ENCODE assay signal across 19 cellular contexts in the genomic region with DNA sequence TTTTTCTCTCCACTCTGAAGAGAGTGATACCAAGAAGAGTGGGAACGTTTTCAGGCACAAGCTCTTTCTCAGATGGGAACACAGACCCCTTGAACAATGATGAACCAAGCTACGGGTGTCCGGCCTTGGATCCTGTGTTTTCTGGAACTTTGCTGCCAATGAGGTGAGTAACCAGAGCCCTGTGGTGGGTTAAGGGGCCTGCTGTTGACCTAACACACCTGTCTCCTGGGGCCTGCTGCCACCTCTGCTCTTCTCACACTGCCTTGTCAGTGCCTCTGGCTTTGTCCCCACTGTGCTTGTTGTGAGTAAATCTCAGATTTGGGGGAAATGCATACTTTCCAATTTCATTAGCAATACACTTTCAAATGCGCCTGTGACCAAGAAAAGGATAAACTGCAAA. TPM values are rescaled to one million over a fixed set of nuclear protein-coding genes. Genes with fewer than 3 reads are reported as not detected.
DNase-seq lines count a peak whose midpoint lies in the region; ATAC-seq, FAIRE-seq and TF ChIP-seq lines count a peak whose summit lies in the region.
"Had no signal": no experiment of that assay in that cellular context is flagged by ENCODE, and none has a peak within 500 bp of the region (broad histone marks: within the 10 kb centered on the region; RNA-seq: fewer than 3 reads in every experiment).

No MANE protein-coding gene starts in this region.

- BruUV-seq in endothelial cell of umbilical vein (replicated peaks; lab: Mats Ljungman, UMichigan), result no TSS peak

- DNase-seq in DMS53 (lab: John Stamatoyannopoulos, UW) (peak; percentile 26), DMS53 treated with DMSO at 0.1 percent for 48 hours (lab: John Stamatoyannopoulos, UW; ENCODE audit: unreplicated experiment) (no peak), MM.1S (no peak), endothelial cell of umbilical vein (ENCODE audit: low read depth, low spot score) (no peak), psoas muscle (no peak), RWPE1 (ENCODE audit: low spot score) (no peak), mucosa of gallbladder (ENCODE audit: low spot score) (no peak)
- DNase-seq: AML-193, GDM1, NCI-H1105, NCI-H1694, NCI-H2081 treated with DMSO at 0.1 percent for 48 hours, NCI-H446 treated with DMSO at 0.1 percent for 48 hours, OCI-M1 had no signal

- H3K27me3 ChIP-seq in MM.1S (replicated peaks; ENCODE audit: insufficient read depth, low read length) (no peaks in the 10 kb centered on the region), endothelial cell of umbilical vein (ENCODE audit: control insufficient read depth in 2 of 2, insufficient read depth in 2 of 2, low read length in 2 of 2) (no peaks in the 10 kb centered on the region), psoas muscle (ENCODE audit: insufficient read depth in 3 of 3, low read length in 2 of 3) (no peaks in the 10 kb centered on the region)

- dilution Hi-C loops in endothelial cell of umbilical vein (cut with MboI; ENCODE audit: extremely low pct_ligation_motif_present, low sequenced_read_pairs), result no loop called here

- H3K9me1 ChIP-seq in endothelial cell of umbilical vein (replicated peaks; ENCODE audit: control insufficient read depth, extremely low read depth, insufficient read depth, low read length), result no peaks in the 10 kb centered on the region

- 0 out of 2 replicates have a peak overlapping the region, but pooled peaks have one; percentile 2 for H2AFZ ChIP-seq in MM.1S (ENCODE audit: low read length)
- no peak overlapping the region for H2AFZ ChIP-seq in endothelial cell of umbilical vein (ENCODE audit: low read depth, low read length)

- H3K36me3 ChIP-seq in MM.1S (replicated peaks; ENCODE audit: insufficient read depth, low read length) (peaks cover 2% of the 10 kb centered on the region; the same call in 1 of the 2 replicates), endothelial cell of umbilical vein (ENCODE audit: control insufficient read depth in 2 of 2, extremely low read depth in 1 of 2, insufficient read depth in 2 of 2, low read length in 2 of 2) (peaks cover 2 to 7% of the 10 kb centered on the region in 2 experiments), psoas muscle (ENCODE audit: insufficient read depth in 1 of 2, low read depth in 1 of 2) (peaks cover 0 to 8% of the 10 kb centered on the region in 2 donors)

- H3K27ac ChIP-seq in MM.1S (ENCODE audit: low read length) (no peak overlapping the region), endothelial cell of umbilical vein (ENCODE audit: insufficient read depth, low read depth, low read length) (peak overlapping the region; percentile 44), psoas muscle (peak overlapping the region; percentile 10), RWPE1 (no peak overlapping the region)
- H3K27ac ChIP-seq: 22Rv1, C4-2B had no signal

- H3K4me1 ChIP-seq in MM.1S (ENCODE audit: low read length) (peaks cover 37% of the 10 kb centered on the region), endothelial cell of umbilical vein (ENCODE audit: control insufficient read depth, extremely low read depth, insufficient read depth, low read length) (peaks cover 56% of the 10 kb centered on the region), psoas muscle (no peaks in the 10 kb centered on the region)

- H3K79me2 ChIP-seq in MM.1S (ENCODE audit: low read length) (no peaks in the 10 kb centered on the region), endothelial cell of umbilical vein (ENCODE audit: control insufficient read depth, insufficient read depth, low read length) (no peaks in the 10 kb centered on the region)

- no peak for FAIRE-seq in endothelial cell of umbilical vein (lab: Jason Lieb, UNC)
- FAIRE-seq: K562 had no signal

- no peak overlapping the region for H3K4me3 ChIP-seq in MM.1S (ENCODE audit: low read length)
- no peak overlapping the region for H3K4me3 ChIP-seq in endothelial cell of umbilical vein (replicated peaks in 1 of 3; ENCODE audit: insufficient read depth in 1 of 3, low read depth in 1 of 3, low read length in 3 of 3)
- no peak overlapping the region for H3K4me3 ChIP-seq in psoas muscle
- H3K4me3 ChIP-seq: K562 had no signal

- H3K9ac ChIP-seq in MM.1S (ENCODE audit: low read length), result no peak overlapping the region
- no peak overlapping the region for H3K9ac ChIP-seq in endothelial cell of umbilical vein (replicated peaks; ENCODE audit: extremely low read depth, insufficient read depth, low read length)

- no peak for TF ChIP-seq POLR2A in endothelial cell of umbilical vein (IDR thresholded peaks at IDR 0.05; ENCODE audit: low read depth, low read length)

- peaks cover 18% of the 10 kb centered on the region for H3F3A ChIP-seq in MM.1S (ENCODE audit: insufficient read depth, low read length)

- intact Hi-C loops in endothelial cell of umbilical vein (cut with micrococcal nuclease) (loop anchor here (5.0 to 10.0 kb wide), 2 partner anchors 88 to 1405 kb away; a partner anchor contains a TSS), psoas muscle (cut with DNase I) (loop anchor here in 1 of 2 donors (5.0 kb wide), 1 partner anchor 163 kb away; no protein-coding TSS in a partner anchor)

- 72 to 80% (median 75%) methylated on average over 4 of the region's 4 CpGs for WGBS in psoas muscle, 3 donors

- ATAC-seq in psoas muscle, result no peak
- ATAC-seq in GM21447 (IDR thresholded peaks at IDR 0.05; ENCODE audit: unreplicated experiment), result no peak
- ATAC-seq: HCT116, K562 had no signal

- POLR2A ChIA-PET in endothelial cell of umbilical vein (lab: Charles Lee) (no interaction called here), RWPE1 (lab: Yijun Ruan, JAX; ENCODE audit: low non-redundant PET) (no interaction called here)

- no peaks in the 10 kb centered on the region for H3K9me2 ChIP-seq in MM.1S (replicated peaks; ENCODE audit: insufficient read depth, low read length)

- H3K9me3 ChIP-seq in MM.1S (replicated peaks; ENCODE audit: insufficient read depth, low read length), result no peaks in the 10 kb centered on the region
- no peaks in the 10 kb centered on the region for H3K9me3 ChIP-seq in endothelial cell of umbilical vein (replicated peaks; ENCODE audit: control insufficient read depth, insufficient read depth, low read length)
- no peaks in the 10 kb centered on the region for H3K9me3 ChIP-seq in psoas muscle

- CTCF ChIA-PET in endothelial cell of umbilical vein (lab: Charles Lee) (interaction anchor here (1.1 to 12.0 kb wide), 3 partner anchors 10 to 683 kb away, joined by 3 to 371 read pairs (median 4); no protein-coding TSS in a partner anchor), RWPE1 (lab: Yijun Ruan, JAX) (interaction anchor here (1.4 kb wide), 1 partner anchor 19 kb away, joined by 3 read pairs; no protein-coding TSS in a partner anchor)

- TF ChIP-seq CTCF in MM.1S (IDR thresholded peaks at IDR 0.05; ENCODE audit: low read length) (no peak), endothelial cell of umbilical vein (IDR thresholded peaks at IDR 0.05; ENCODE audit: extremely low read depth in 1 of 2, insufficient read depth in 1 of 2, low read depth in 1 of 2, low read length in 2 of 2) (no peak), psoas muscle (IDR thresholded peaks at IDR 0.05) (no peak), RWPE1 (conservative IDR thresholded peaks at IDR 0.05; ENCODE audit: low read depth) (no peak)

- H4K20me1 ChIP-seq in MM.1S (ENCODE audit: insufficient read depth, low read length) (no peaks in the 10 kb centered on the region), endothelial cell of umbilical vein (replicated peaks; ENCODE audit: control insufficient read depth, extremely low read depth, insufficient read depth, low read length) (no peaks in the 10 kb centered on the region)

- no peak overlapping the region for H3K4me2 ChIP-seq in MM.1S (ENCODE audit: low read depth, low read length)
- no peak overlapping the region for H3K4me2 ChIP-seq in endothelial cell of umbilical vein (ENCODE audit: insufficient read depth, low read length)

TF ChIP-seq in endothelial cell of umbilical vein, 7 proteins besides CTCF, POLR2A, EP300 and RAD21:
- TF ChIP-seq POLR2AphosphoS5 (IDR thresholded peaks at IDR 0.05; ENCODE audit: insufficient read depth, low read depth, low read length) (no peak), GATA2 (IDR thresholded peaks at IDR 0.05; ENCODE audit: insufficient read depth, insufficient read length, low read depth, low read length) (no peak), FOS (IDR thresholded peaks at IDR 0.05; ENCODE audit: borderline replicate concordance, insufficient read depth, low read length) (no peak), EZH2 (IDR thresholded peaks at IDR 0.05; ENCODE audit: borderline replicate concordance, low read depth, low read length, severe bottlenecking) (no peak), JUN (IDR thresholded peaks at IDR 0.05; ENCODE audit: borderline replicate concordance, insufficient read depth, insufficient read length, low read depth) (no peak), MYC (IDR thresholded peaks at IDR 0.05; ENCODE audit: low read depth, low read length) (no peak)
- TF ChIP-seq, protein P1, sequence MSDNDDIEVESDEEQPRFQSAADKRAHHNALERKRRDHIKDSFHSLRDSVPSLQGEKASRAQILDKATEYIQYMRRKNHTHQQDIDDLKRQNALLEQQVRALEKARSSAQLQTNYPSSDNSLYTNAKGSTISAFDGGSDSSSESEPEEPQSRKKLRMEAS (IDR thresholded peaks at IDR 0.05; ENCODE audit: insufficient read depth, insufficient read length), result no peak

RNA-seq across cellular contexts. Expression of a gene that starts 1.4 kb away (rescaled TPM):
- 3.0 and 5.9 TPM in 2 replicates for total RNA-seq in endothelial cell of umbilical vein
- polyA plus RNA-seq in endothelial cell of umbilical vein, result 4.1 and 7.9 TPM in 2 replicates
- 2.2 and 2.3 TPM in 2 replicates for polyA plus RNA-seq in endothelial cell of umbilical vein (2011; cell fraction: cytosol; rRNA removed)
- 14.6 and 19.5 TPM in 2 replicates for polyA plus RNA-seq in endothelial cell of umbilical vein (2011; cell fraction: nucleus; rRNA removed)
- 1.2 and 3.5 TPM in 2 replicates for polyA plus RNA-seq in endothelial cell of umbilical vein (2012)
- polyA minus RNA-seq in endothelial cell of umbilical vein, result 13.1 and 15.4 TPM in 2 replicates
- not detected for polyA minus RNA-seq in endothelial cell of umbilical vein (2011; cell fraction: cytosol; rRNA and poly(A)+ RNA removed)
- 15.9 and 17.2 TPM in 2 replicates for polyA minus RNA-seq in endothelial cell of umbilical vein (2011; cell fraction: nucleus; rRNA and poly(A)+ RNA removed)
- 1 to 10 TPM in 3 of 4 donors, under 1 TPM in 1; 0.58 to 1.4 (median 1.1) TPM for total RNA-seq in psoas muscle
- under 1 TPM; 0.56 to 0.79 (median 0.73) TPM for polyA plus RNA-seq in psoas muscle
- 0.20 TPM for total RNA-seq in mucosa of gallbladder

RNA-seq across cellular contexts. Expression of a gene that starts 29.7 kb away (rescaled TPM):
- total RNA-seq in endothelial cell of umbilical vein (45.0 and 49.7 TPM in 2 replicates), psoas muscle (10 to 100 TPM; 26.3 to 30.7 (median 27.3) TPM), mucosa of gallbladder (27.4 TPM)
- polyA plus RNA-seq in endothelial cell of umbilical vein (18.1 and 21.4 TPM in 2 replicates), psoas muscle (10 to 100 TPM; 17.8 to 29.8 (median 17.8) TPM)
- polyA plus RNA-seq in endothelial cell of umbilical vein (2011; cell fraction: cytosol; rRNA removed), result 17.4 and 17.9 TPM in 2 replicates
- 27.3 and 46.3 TPM in 2 replicates for polyA plus RNA-seq in endothelial cell of umbilical vein (2011; cell fraction: nucleus; rRNA removed)
- 19.3 and 30.9 TPM in 2 replicates for polyA plus RNA-seq in endothelial cell of umbilical vein (2012)
- polyA minus RNA-seq in endothelial cell of umbilical vein, result 37.9 and 40.1 TPM in 2 replicates
- 21.1 TPM for polyA minus RNA-seq in endothelial cell of umbilical vein (2011; cell fraction: cytosol; rRNA and poly(A)+ RNA removed)
- 32.8 and 43.9 TPM in 2 replicates for polyA minus RNA-seq in endothelial cell of umbilical vein (2011; cell fraction: nucleus; rRNA and poly(A)+ RNA removed)

Comparison
In these comparisons a context has a peak if more than half of its experiments do, and no peak if none do; other contexts are left out.
1. H3K27ac ChIP-seq: peak in endothelial cell of umbilical vein (single experiment) and psoas muscle (single experiment); none in MM.1S (single experiment) and RWPE1 (single experiment).